In genomic region chr11:107928046-107928766, GRCh38 we compare ENCODE assay signal across 8 cellular contexts. TPM values are rescaled to one million over a fixed set of nuclear protein-coding genes. Genes with fewer than 3 reads are reported as not detected.
A peak's percentile ranks its signal among the peaks of the same experiment; 100 is the strongest.
DNase-seq lines count a peak whose midpoint lies in the region; ATAC-seq and TF ChIP-seq lines count a peak whose summit lies in the region.

A gene with protein sequence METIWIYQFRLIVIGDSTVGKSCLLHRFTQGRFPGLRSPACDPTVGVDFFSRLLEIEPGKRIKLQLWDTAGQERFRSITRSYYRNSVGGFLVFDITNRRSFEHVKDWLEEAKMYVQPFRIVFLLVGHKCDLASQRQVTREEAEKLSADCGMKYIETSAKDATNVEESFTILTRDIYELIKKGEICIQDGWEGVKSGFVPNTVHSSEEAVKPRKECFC (plus strand): TSS chr11:107928448. CDS start chr11:107928569, 121 bp downstream.

- no peaks in the 10 kb centered on the region for H3K36me3 Mint-ChIP-seq in activated CD4-positive, alpha-beta T cell treated with anti-CD3 and anti-CD28 coated beads, Interleukin-2, amount 10 ng/mL, durations not matched to agents 24 days and 14 days (ENCODE audit: low read depth)
- H3K36me3 Mint-ChIP-seq in dendritic cell treated with granulocyte-macrophage colony-stimulating factor and Interleukin-4, amounts not matched to agents 40 ng/mL and 50 ng/mL, for 4 days (ENCODE audit: low read depth) = peaks cover 33% of the 10 kb centered on the region

- intact Hi-C loops in activated CD4-positive, alpha-beta T cell treated with anti-CD3 and anti-CD28 coated beads, Interleukin-2, amount 10 ng/mL, durations not matched to agents 24 days and 14 days (cut with micrococcal nuclease) = loop anchor here (1.0 to 5.0 kb wide), 3 partner anchors 71 to 88 kb away; partner anchors contain the start of genes CUL5 and SLC35F2
- intact Hi-C loops in dendritic cell treated with granulocyte-macrophage colony-stimulating factor and Interleukin-4, amounts not matched to agents 40 ng/mL and 50 ng/mL, for 4 days (cut with micrococcal nuclease) = loop anchor here (1.0 to 10.0 kb wide), 6 partner anchors 29 to 737 kb away; partner anchors contain the start of genes ACAT1, ATM, DDX10 and NPAT
- intact Hi-C loops in left lung (cut with DNase I) = no loop called here

- peak; percentile 94 for ATAC-seq in HG03432 (IDR thresholded peaks at IDR 0.05; ENCODE audit: unreplicated experiment)
- peak; percentile 99 for ATAC-seq in left lung

- peak within 1 kb of the TSS; percentile 45 for H3K27ac Mint-ChIP-seq in activated CD4-positive, alpha-beta T cell treated with anti-CD3 and anti-CD28 coated beads, Interleukin-2, amount 10 ng/mL, durations not matched to agents 24 days and 14 days
- peak within 1 kb of the TSS; percentile 99 for H3K27ac Mint-ChIP-seq in dendritic cell treated with granulocyte-macrophage colony-stimulating factor and Interleukin-4, amounts not matched to agents 40 ng/mL and 50 ng/mL, for 4 days

- H3K4me1 ChIP-seq in left lung = peaks cover 5 to 11% of the 10 kb centered on the region in 2 donors

- no peaks in the 10 kb centered on the region for H3K9me3 ChIP-seq in left lung

- peaks cover 6% of the 10 kb centered on the region for H3K4me1 Mint-ChIP-seq in activated CD4-positive, alpha-beta T cell treated with anti-CD3 and anti-CD28 coated beads, Interleukin-2, amount 10 ng/mL, durations not matched to agents 24 days and 14 days
- H3K4me1 Mint-ChIP-seq in dendritic cell treated with granulocyte-macrophage colony-stimulating factor and Interleukin-4, amounts not matched to agents 40 ng/mL and 50 ng/mL, for 4 days (ENCODE audit: low read depth) = peaks cover 38% of the 10 kb centered on the region

- no peaks in the 10 kb centered on the region for H3K36me3 ChIP-seq in left lung

- peaks cover 29% of the 10 kb centered on the region for H3K27me3 Mint-ChIP-seq in activated CD4-positive, alpha-beta T cell treated with anti-CD3 and anti-CD28 coated beads, Interleukin-2, amount 10 ng/mL, durations not matched to agents 24 days and 14 days
- peaks cover 4% of the 10 kb centered on the region for H3K27me3 Mint-ChIP-seq in dendritic cell treated with granulocyte-macrophage colony-stimulating factor and Interleukin-4, amounts not matched to agents 40 ng/mL and 50 ng/mL, for 4 days

- H3K9me3 Mint-ChIP-seq in activated CD4-positive, alpha-beta T cell treated with anti-CD3 and anti-CD28 coated beads, Interleukin-2, amount 10 ng/mL, durations not matched to agents 24 days and 14 days = no peaks in the 10 kb centered on the region
- peaks cover 11% of the 10 kb centered on the region for H3K9me3 Mint-ChIP-seq in dendritic cell treated with granulocyte-macrophage colony-stimulating factor and Interleukin-4, amounts not matched to agents 40 ng/mL and 50 ng/mL, for 4 days

- peak within 1 kb of the TSS; percentile 77 for H3K4me3 Mint-ChIP-seq in activated CD4-positive, alpha-beta T cell treated with anti-CD3 and anti-CD28 coated beads, Interleukin-2, amount 10 ng/mL, durations not matched to agents 24 days and 14 days
- peak within 1 kb of the TSS; percentile 96 for H3K4me3 Mint-ChIP-seq in dendritic cell treated with granulocyte-macrophage colony-stimulating factor and Interleukin-4, amounts not matched to agents 40 ng/mL and 50 ng/mL, for 4 days

- peak within 1 kb of the TSS; percentile 34 to 61 for H3K4me3 ChIP-seq in left lung

- TF ChIP-seq CTCF in AG09319 (IDR thresholded peaks at IDR 0.05; ENCODE audit: low read depth, low read length) (no peak), left lung (IDR thresholded peaks at IDR 0.05) (no peak)

- peak within 1 kb of the TSS in 1 of 2 donors; percentile 77 for H3K27ac ChIP-seq in left lung

- peaks cover 7 to 51% of the 10 kb centered on the region in 2 donors for H3K27me3 ChIP-seq in left lung

- peak; percentile 39 for DNase-seq in AG09319 (ENCODE audit: extremely low read depth, low read depth)
- DNase-seq in GM19238 (ENCODE audit: insufficient read length, low spot score) = peak; percentile 95
- peak; percentile 98 for DNase-seq in NCI-H510A treated with DMSO at 0.1 percent for 48 hours (lab: John Stamatoyannopoulos, UW)
- peak; percentile 90 for DNase-seq in activated CD4-positive, alpha-beta T cell treated with anti-CD3 and anti-CD28 coated beads, Interleukin-2, amount 10 ng/mL, durations not matched to agents 24 days and 14 days
- peak; percentile 93 to 95 for DNase-seq in left lung
- peak; percentile 66 to 77 for DNase-seq in stimulated activated CD4-positive, alpha-beta T cell treated with anti-CD3 and anti-CD28 coated beads, Interleukin-2, amount 100 ng/mL, for 24 hours

RNA-seq across cellular contexts. Expression of the gene that starts here (rescaled TPM):
- total RNA-seq in activated CD4-positive, alpha-beta T cell treated with anti-CD3 and anti-CD28 coated beads, Interleukin-2, amount 10 ng/mL, durations not matched to agents 24 days and 14 days = not detected in 2 replicates
- total RNA-seq in left lung = 1 to 10 TPM; 1.7 to 5.6 TPM

Comparison
In these comparisons a context has a peak if more than half of its experiments do, and no peak if none do; other contexts are left out.
1. Peak in DNase-seq in activated CD4-positive, alpha-beta T cell treated with anti-CD3 and anti-CD28 coated beads, Interleukin-2, amount 10 ng/mL, durations not matched to agents 24 days and 14 days; RNA of the gene not detected or under 1 TPM.
2. DNase-seq: peak in every context shown above with its lines; median percentile 98 in NCI-H510A treated with DMSO at 0.1 percent for 48 hours; 95 in GM19238; 94 in left lung; 90 in activated CD4-positive, alpha-beta T cell treated with anti-CD3 and anti-CD28 coated beads, Interleukin-2, amount 10 ng/mL, durations not matched to agents 24 days and 14 days; 72 in stimulated activated CD4-positive, alpha-beta T cell treated with anti-CD3 and anti-CD28 coated beads, Interleukin-2, amount 100 ng/mL, for 24 hours; 39 in AG09319.
3. intact Hi-C loops: an anchor here in activated CD4-positive, alpha-beta T cell treated with anti-CD3 and anti-CD28 coated beads, Interleukin-2, amount 10 ng/mL, durations not matched to agents 24 days and 14 days (1.0 to 5.0 kb wide) and dendritic cell treated with granulocyte-macrophage colony-stimulating factor and Interleukin-4, amounts not matched to agents 40 ng/mL and 50 ng/mL, for 4 days (1.0 to 10.0 kb wide); none called in left lung.